21 cellular contexts compared by ENCODE assay signal in genomic region chr3:61448378-61448777, GRCh38.
"Had no signal": no experiment of that assay in that cellular context is flagged by ENCODE, and none has a peak within 500 bp of the region (broad histone marks: within the 10 kb centered on the region; RNA-seq: fewer than 3 reads in every experiment).

No MANE protein-coding gene starts in this region.

- H3K9me3 ChIP-seq: prostate gland, right lobe of liver, tibial artery had no signal

- H3K27ac ChIP-seq: prostate gland, right lobe of liver, tibial artery had no signal

- H3K27ac Mint-ChIP-seq: activated naive CD4-positive, alpha-beta T cell treated with anti-CD3 and anti-CD28 coated beads for 36 hours; activated naive CD8-positive, alpha-beta T cell treated with anti-CD3 and anti-CD28 coated beads, Interleukin-2, amount 10 ng/mL, durations not matched to agents 7 days and 5 days; natural killer cell treated with Interleukin-12 subunit alpha and Interleukin-12 subunit beta and Interleukin-15 and Interleukin-18, amount 100 ng/mL, for 72 hours; stimulated activated effector memory CD8-positive, alpha-beta T cell treated with anti-CD3 and anti-CD28 coated beads, Interleukin-12 subunit alpha, Interleukin-12 subunit beta, amount 100 ng/mL, for 72 hours; stimulated activated naive CD8-positive, alpha-beta T cell treated with anti-CD3 and anti-CD28 coated beads, Interleukin-15, amount 100 ng/mL, for 72 hours; T-cell; T-helper 2 cell treated with Interferon-gamma antibody and Interleukin-4, amounts not matched to agents 5 μg/mL and 100 μg/mL, for 36 hours; WTC11 had no signal

- H3K36me3 Mint-ChIP-seq: activated naive CD8-positive, alpha-beta T cell treated with anti-CD3 and anti-CD28 coated beads, Interleukin-2, amount 10 ng/mL, durations not matched to agents 7 days and 5 days; natural killer cell treated with Interleukin-12 subunit alpha and Interleukin-12 subunit beta and Interleukin-15 and Interleukin-18, amount 100 ng/mL, for 72 hours; stimulated activated effector memory CD8-positive, alpha-beta T cell treated with anti-CD3 and anti-CD28 coated beads, Interleukin-12 subunit alpha, Interleukin-12 subunit beta, amount 100 ng/mL, for 72 hours; T-cell; WTC11 had no signal

- H3K27me3 Mint-ChIP-seq: activated naive CD8-positive, alpha-beta T cell treated with anti-CD3 and anti-CD28 coated beads, Interleukin-2, amount 10 ng/mL, durations not matched to agents 7 days and 5 days; natural killer cell treated with Interleukin-12 subunit alpha and Interleukin-12 subunit beta and Interleukin-15 and Interleukin-18, amount 100 ng/mL, for 72 hours had no signal

- H3K27me3 ChIP-seq: right lobe of liver, tibial artery had no signal

- H3K9me3 Mint-ChIP-seq: activated naive CD4-positive, alpha-beta T cell treated with anti-CD3 and anti-CD28 coated beads for 36 hours; activated naive CD8-positive, alpha-beta T cell treated with anti-CD3 and anti-CD28 coated beads, Interleukin-2, amount 10 ng/mL, durations not matched to agents 7 days and 5 days; stimulated activated naive CD8-positive, alpha-beta T cell treated with anti-CD3 and anti-CD28 coated beads, Interleukin-15, amount 100 ng/mL, for 72 hours; T-cell; T-helper 2 cell treated with Interferon-gamma antibody and Interleukin-4, amounts not matched to agents 5 μg/mL and 100 μg/mL, for 36 hours; WTC11 had no signal

- H3K4me3 Mint-ChIP-seq: activated naive CD4-positive, alpha-beta T cell treated with anti-CD3 and anti-CD28 coated beads for 36 hours; activated naive CD8-positive, alpha-beta T cell treated with anti-CD3 and anti-CD28 coated beads, Interleukin-2, amount 10 ng/mL, durations not matched to agents 7 days and 5 days; natural killer cell treated with Interleukin-12 subunit alpha and Interleukin-12 subunit beta and Interleukin-15 and Interleukin-18, amount 100 ng/mL, for 72 hours; stimulated activated effector memory CD8-positive, alpha-beta T cell treated with anti-CD3 and anti-CD28 coated beads, Interleukin-12 subunit alpha, Interleukin-12 subunit beta, amount 100 ng/mL, for 72 hours; stimulated activated naive CD8-positive, alpha-beta T cell treated with anti-CD3 and anti-CD28 coated beads, Interleukin-15, amount 100 ng/mL, for 72 hours; T-cell; T-helper 2 cell treated with Interferon-gamma antibody and Interleukin-4, amounts not matched to agents 5 μg/mL and 100 μg/mL, for 36 hours; WTC11 had no signal

- DNase-seq: activated CD4-positive, alpha-beta T cell treated with anti-CD3 and anti-CD28 coated beads, Interleukin-2, amount 50 U/mL, for 4 hours; activated CD8-positive, alpha-beta memory T cell treated with anti-CD3 and anti-CD28 coated beads, Interleukin-2, amount 50 U/mL, for 48 hours; activated naive CD4-positive, alpha-beta T cell treated with anti-CD3 and anti-CD28 coated beads for 36 hours; activated naive CD8-positive, alpha-beta T cell treated with anti-CD3 and anti-CD28 coated beads, Interleukin-2, amount 10 ng/mL, durations not matched to agents 7 days and 5 days; activated T-cell treated with anti-CD3 and anti-CD28 coated beads, Interleukin-2, amount 50 U/mL, for 48 hours; caudate nucleus; effector memory CD4-positive, alpha-beta T cell; islet precursor cell; left colon; right lobe of liver; small intestine; stimulated activated CD4-positive, alpha-beta T cell treated with anti-CD3 and anti-CD28 coated beads, Interleukin-2, amount 100 ng/mL, for 24 hours; stimulated activated naive CD8-positive, alpha-beta T cell treated with anti-CD3 and anti-CD28 coated beads, Interleukin-15, amount 100 ng/mL, for 72 hours; T-cell; tibial artery had no signal

- H3K4me3 ChIP-seq: lung, prostate gland, right lobe of liver, tibial artery had no signal

- H3K4me1 Mint-ChIP-seq: activated naive CD8-positive, alpha-beta T cell treated with anti-CD3 and anti-CD28 coated beads, Interleukin-2, amount 10 ng/mL, durations not matched to agents 7 days and 5 days; stimulated activated effector memory CD8-positive, alpha-beta T cell treated with anti-CD3 and anti-CD28 coated beads, Interleukin-12 subunit alpha, Interleukin-12 subunit beta, amount 100 ng/mL, for 72 hours; stimulated activated naive CD8-positive, alpha-beta T cell treated with anti-CD3 and anti-CD28 coated beads, Interleukin-15, amount 100 ng/mL, for 72 hours; T-cell; WTC11 had no signal

- H3K36me3 ChIP-seq: prostate gland, right lobe of liver, tibial artery had no signal

- ATAC-seq: left colon; natural killer cell treated with Interleukin-12 subunit alpha and Interleukin-12 subunit beta and Interleukin-15 and Interleukin-18, amount 100 ng/mL, for 72 hours; right lobe of liver; stimulated activated effector memory CD8-positive, alpha-beta T cell treated with anti-CD3 and anti-CD28 coated beads, Interleukin-12 subunit alpha, Interleukin-12 subunit beta, amount 100 ng/mL, for 72 hours; stimulated activated naive CD8-positive, alpha-beta T cell treated with anti-CD3 and anti-CD28 coated beads, Interleukin-15, amount 100 ng/mL, for 72 hours; T-cell; WTC11 had no signal

- H3K4me1 ChIP-seq: prostate gland, right lobe of liver, tibial artery had no signal
